Comparison of ENCODE assay signal across 20 cellular contexts in the genomic region with DNA sequence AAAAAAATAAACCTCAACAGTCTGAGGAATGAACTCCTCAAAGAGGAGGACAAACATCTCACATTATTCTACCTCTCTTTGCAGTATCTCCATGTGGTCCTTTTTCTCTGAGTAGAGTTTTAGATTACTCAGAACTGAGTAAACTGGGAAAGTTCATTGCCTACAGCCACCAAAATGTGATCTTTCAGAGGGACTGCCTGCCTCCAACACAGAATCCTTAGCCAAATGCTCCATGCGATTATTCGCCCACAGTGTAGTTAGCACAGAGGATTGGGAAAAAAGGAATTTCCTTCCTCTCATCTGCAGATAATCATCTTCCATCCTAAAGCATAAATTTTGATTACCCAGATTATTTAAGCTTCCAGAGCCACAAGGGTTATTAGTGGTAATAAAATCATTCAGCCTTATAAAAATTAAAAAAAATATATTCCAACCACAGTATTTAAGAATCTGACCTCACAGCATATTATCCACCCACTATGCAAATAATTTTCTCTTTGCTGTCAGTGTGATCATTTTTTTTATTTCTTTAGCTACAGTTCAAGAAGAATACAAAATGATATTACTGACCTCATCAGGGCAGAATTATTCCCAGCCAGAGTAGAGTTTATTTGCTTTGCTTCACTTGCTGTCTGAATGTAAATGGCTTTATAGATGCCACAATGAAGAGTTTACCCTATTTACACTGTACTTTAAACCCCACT.
DNase-seq lines count a peak whose midpoint lies in the region; ATAC-seq, FAIRE-seq and TF ChIP-seq lines count a peak whose summit lies in the region.
"Had no signal": no experiment of that assay in that cellular context is flagged by ENCODE, and none has a peak within 500 bp of the region (broad histone marks: within the 10 kb centered on the region; RNA-seq: fewer than 3 reads in every experiment).

No MANE protein-coding gene starts in this region.

- no peaks in the 10 kb centered on the region for H3K27me3 Mint-ChIP-seq in endodermal cell (ENCODE audit: insufficient read depth)
- no peaks in the 10 kb centered on the region for H3K27me3 Mint-ChIP-seq in neural crest cell (ENCODE audit: low read depth)
- H3K27me3 Mint-ChIP-seq: activated naive CD8-positive, alpha-beta T cell treated with anti-CD3 and anti-CD28 coated beads, Interleukin-2, amount 10 ng/mL, durations not matched to agents 7 days and 5 days had no signal

- H3K36me3 Mint-ChIP-seq in endodermal cell (ENCODE audit: low read depth) (no peaks in the 10 kb centered on the region), neural crest cell (ENCODE audit: low read depth) (no peaks in the 10 kb centered on the region)
- H3K36me3 Mint-ChIP-seq: activated naive CD8-positive, alpha-beta T cell treated with anti-CD3 and anti-CD28 coated beads, Interleukin-2, amount 10 ng/mL, durations not matched to agents 7 days and 5 days had no signal

- ATAC-seq in HG02759 (IDR thresholded peaks at IDR 0.05; ENCODE audit: unreplicated experiment): no peak

- peak overlapping the region; percentile 42 for H3K27ac ChIP-seq in endodermal cell (ENCODE audit: low read depth, low read length)
- H3K27ac ChIP-seq: brain microvascular endothelial cell, coronary artery, parathyroid adenoma, stomach had no signal

- H3K9me3 Mint-ChIP-seq in endodermal cell: peaks cover 4% of the 10 kb centered on the region
- H3K9me3 Mint-ChIP-seq in neural crest cell: no peaks in the 10 kb centered on the region

- H3K9me3 ChIP-seq in endodermal cell (ENCODE audit: control insufficient read depth, low read length): peaks cover 8% of the 10 kb centered on the region
- H3K9me3 ChIP-seq: stomach had no signal

- no peak for TF ChIP-seq CTCF in endodermal cell (conservative IDR thresholded peaks at IDR 0.05)
- TF ChIP-seq CTCF in neural crest cell (conservative IDR thresholded peaks at IDR 0.05): no peak

- FAIRE-seq in frontal cortex (lab: Jason Lieb, UNC): no peak
- FAIRE-seq: endothelial cell of umbilical vein, GM12891 had no signal

- H3K4me3 Mint-ChIP-seq in endodermal cell: no peak overlapping the region
- no peak overlapping the region for H3K4me3 Mint-ChIP-seq in neural crest cell
- H3K4me3 Mint-ChIP-seq: activated naive CD8-positive, alpha-beta T cell treated with anti-CD3 and anti-CD28 coated beads, Interleukin-2, amount 10 ng/mL, durations not matched to agents 7 days and 5 days; activated T-helper 1 cell treated with anti-CD3 and anti-CD28 coated beads, Interleukin-12 subunit alpha, Interleukin-12 subunit beta, Interleukin-2, Interleukin-4 antibody, amounts not matched to agents 30 ng/mL and 10 ng/mL and 1 ng/mL, durations not matched to agents 14 hours and 24 hours and 36 hours had no signal

- H3K4me1 ChIP-seq in endodermal cell (ENCODE audit: control insufficient read depth, insufficient read depth, low read length): peaks cover 2% of the 10 kb centered on the region
- H3K4me1 ChIP-seq: parathyroid adenoma had no signal

- H3K4me1 Mint-ChIP-seq in endodermal cell (peaks cover 26% of the 10 kb centered on the region), neural crest cell (peaks cover 12% of the 10 kb centered on the region)
- H3K4me1 Mint-ChIP-seq: activated naive CD8-positive, alpha-beta T cell treated with anti-CD3 and anti-CD28 coated beads, Interleukin-2, amount 10 ng/mL, durations not matched to agents 7 days and 5 days had no signal

- H3K9ac ChIP-seq in endodermal cell (ENCODE audit: extremely low read depth, low read length, poor library complexity, severe bottlenecking): no peak overlapping the region
- H3K9ac ChIP-seq: parathyroid adenoma had no signal

- no peak overlapping the region for H3K4me3 ChIP-seq in endodermal cell (ENCODE audit: low read length)
- H3K4me3 ChIP-seq: coronary artery, stomach had no signal

- H3K27ac Mint-ChIP-seq in endodermal cell (peak overlapping the region; percentile 40), neural crest cell (ENCODE audit: unreplicated experiment) (peak overlapping the region; percentile 54)
- H3K27ac Mint-ChIP-seq: activated naive CD8-positive, alpha-beta T cell treated with anti-CD3 and anti-CD28 coated beads, Interleukin-2, amount 10 ng/mL, durations not matched to agents 7 days and 5 days; activated T-helper 1 cell treated with anti-CD3 and anti-CD28 coated beads, Interleukin-12 subunit alpha, Interleukin-12 subunit beta, Interleukin-2, Interleukin-4 antibody, amounts not matched to agents 30 ng/mL and 10 ng/mL and 1 ng/mL, durations not matched to agents 14 hours and 24 hours and 36 hours had no signal

- H3K27me3 ChIP-seq in endodermal cell (ENCODE audit: control insufficient read depth, insufficient read depth, low read length, poor library complexity, severe bottlenecking): no peaks in the 10 kb centered on the region
- H3K27me3 ChIP-seq: brain microvascular endothelial cell, stomach had no signal

- H3K36me3 ChIP-seq in endodermal cell (ENCODE audit: control insufficient read depth, insufficient read depth, low read length): no peaks in the 10 kb centered on the region
- H3K36me3 ChIP-seq: brain microvascular endothelial cell, stomach had no signal

- peak; percentile 22 for DNase-seq in DMS79 (lab: John Stamatoyannopoulos, UW)
- DNase-seq in NCI-H1048 (lab: John Stamatoyannopoulos, UW): peak; percentile 30
- no peak for DNase-seq in endodermal cell
- no peak for DNase-seq in neural crest cell (ENCODE audit: low read depth, low spot score)
- DNase-seq in frontal cortex (ENCODE audit: low spot score in 2 of 2): no peak
- DNase-seq in activated naive CD4-positive, alpha-beta T cell treated with anti-CD3 and anti-CD28 coated beads, Interleukin-2, amount 50 U/mL, for 16 hours: no peak
- DNase-seq in AG08396 (ENCODE audit: low spot score): no peak
- DNase-seq: activated CD8-positive, alpha-beta memory T cell treated with anti-CD3 and anti-CD28 coated beads for 24 hours; activated naive CD8-positive, alpha-beta T cell treated with anti-CD3 and anti-CD28 coated beads, Interleukin-2, amount 10 ng/mL, durations not matched to agents 7 days and 5 days; NCI-H2081 treated with DMSO at 0.1 percent for 48 hours; NCI-H510A treated with DMSO at 0.1 percent for 48 hours; SIG-M5; stomach had no signal

- WGBS in endodermal cell (ENCODE audit: insufficient coverage in 1 of 2, insufficient read length in 1 of 2), 2 experiments: 55% methylated on average over 2 of the region's 2 CpGs; no CpG with 5 or more reads in 1 of the 2 experiments

Comparison
In these comparisons a context has a peak if more than half of its experiments do, and no peak if none do; other contexts are left out.
1. DNase-seq: peak in DMS79 (single experiment) and NCI-H1048 (single experiment); none in endodermal cell (single experiment), neural crest cell (single experiment), frontal cortex (0 of 2), activated naive CD4-positive, alpha-beta T cell treated with anti-CD3 and anti-CD28 coated beads, Interleukin-2, amount 50 U/mL, for 16 hours (single experiment) and AG08396 (single experiment).